Comparison of ENCODE assay signal across 1 cellular context in the genomic region with DNA sequence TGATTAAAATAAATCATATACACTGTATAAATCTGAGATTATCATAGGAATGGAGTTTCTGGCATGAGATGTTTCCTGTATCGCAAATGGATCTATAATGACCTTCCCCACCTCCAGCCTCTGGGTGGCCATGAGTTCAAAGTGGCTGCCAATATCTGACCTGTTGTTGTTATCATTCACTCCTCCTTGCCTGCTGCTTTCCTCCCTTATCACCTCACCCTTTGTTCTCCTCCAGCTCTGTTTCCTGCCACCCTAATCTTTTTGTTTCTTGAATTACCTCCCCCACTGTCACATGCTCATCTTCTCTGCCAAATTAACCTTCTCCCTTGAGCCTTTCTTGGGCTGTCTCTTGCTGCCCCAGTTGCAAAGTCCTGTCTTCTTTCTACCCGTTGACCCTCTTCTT.
TF ChIP-seq lines count a peak whose summit lies in the region.

No MANE protein-coding gene starts in this region.

TF ChIP-seq in K562, 482 proteins besides CTCF, POLR2A, EP300 and RAD21 (continued from another document and continues in another):
- TF ChIP-seq ZNF347 (CRISPR knock-in tag; IDR thresholded peaks at IDR 0.05; ENCODE audit: low read depth) (no peak), ARID1B (IDR thresholded peaks at IDR 0.05) (peak; percentile 96), KLF16 (IDR thresholded peaks at IDR 0.05) (peak; percentile 89), ETV1 (tag; conservative IDR thresholded peaks at IDR 0.05; ENCODE audit: low read depth) (peak; percentile 92), ARNT (IDR thresholded peaks at IDR 0.05) (peak; percentile 45 to 53; a peak in 1 of 4 replicates), HDAC3 (IDR thresholded peaks at IDR 0.05; ENCODE audit: borderline replicate concordance, partially characterized antibody) (peak; percentile 46), POLR2H (tag; IDR thresholded peaks at IDR 0.05; ENCODE audit: low read depth) (peak; percentile 32; the same call in 1 of the 2 replicates), SMARCA4 (IDR thresholded peaks at IDR 0.05) (peak; percentile 95), CREBBP (IDR thresholded peaks at IDR 0.05; ENCODE audit: low read depth, low read length) (no peak), GATAD2A (IDR thresholded peaks at IDR 0.05) (peak; percentile 55; the same call in 1 of the 2 replicates), POLR2B (IDR thresholded peaks at IDR 0.05; ENCODE audit: low read depth, partially characterized antibody) (peak; percentile 55), DPF2 (IDR thresholded peaks at IDR 0.05) (peak; percentile 96), HIVEP1 (CRISPR knock-in tag; IDR thresholded peaks at IDR 0.05) (no peak), BCLAF1 (IDR thresholded peaks at IDR 0.05; ENCODE audit: borderline replicate concordance in 1 of 2, control insufficient read depth in 1 of 2, low read depth in 2 of 2, low read length in 1 of 2) (no peak), PHF21A (IDR thresholded peaks at IDR 0.05; ENCODE audit: borderline replicate concordance, low read depth) (peak; percentile 45; the same call in 1 of the 2 replicates), RERE (CRISPR knock-in tag; IDR thresholded peaks at IDR 0.05; ENCODE audit: borderline replicate concordance) (no peak), NR3C1 (CRISPR knock-in tag; IDR thresholded peaks at IDR 0.05) (no peak), CTBP1 (IDR thresholded peaks at IDR 0.05; ENCODE audit: borderline replicate concordance) (peak; percentile 86), ZKSCAN8 (CRISPR knock-in tag; IDR thresholded peaks at IDR 0.05) (0 out of 2 replicates have a peak, but pooled peaks have one; percentile 39), EP400 (IDR thresholded peaks at IDR 0.05) (peak; percentile 35; the same call in 1 of the 2 replicates), POLR2AphosphoS2 (IDR thresholded peaks at IDR 0.05; ENCODE audit: low read length) (peak; percentile 80; the same call in 1 of the 2 replicates), MEIS2 (IDR thresholded peaks at IDR 0.05; ENCODE audit: partially characterized antibody) (peak; percentile 26), SMARCC2 (IDR thresholded peaks at IDR 0.05; ENCODE audit: low read depth) (peak; percentile 88), SMARCE1 (IDR thresholded peaks at IDR 0.05) (peak; percentile 93), NCOA1 (IDR thresholded peaks at IDR 0.05; ENCODE audit: low read depth) (peak; percentile 88; the same call in 1 of the 2 replicates), OTX1 (CRISPR knock-in tag; IDR thresholded peaks at IDR 0.05) (peak; percentile 65; the same call in 1 of the 2 replicates), ZNF511 (CRISPR knock-in tag; IDR thresholded peaks at IDR 0.05) (no peak), ZBTB2 (IDR thresholded peaks at IDR 0.05) (peak; percentile 87), SUPT5H (IDR thresholded peaks at IDR 0.05) (peak; percentile 51; the same call in 1 of the 2 replicates), NCOA4 (IDR thresholded peaks at IDR 0.05; ENCODE audit: partially characterized antibody) (peak; percentile 70), MTA1 (IDR thresholded peaks at IDR 0.05; ENCODE audit: borderline replicate concordance) (peak; percentile 89), ZBED1 (IDR thresholded peaks at IDR 0.05) (peak; percentile 78; the same call in 1 of the 2 replicates)
- TF ChIP-seq, protein P1, sequence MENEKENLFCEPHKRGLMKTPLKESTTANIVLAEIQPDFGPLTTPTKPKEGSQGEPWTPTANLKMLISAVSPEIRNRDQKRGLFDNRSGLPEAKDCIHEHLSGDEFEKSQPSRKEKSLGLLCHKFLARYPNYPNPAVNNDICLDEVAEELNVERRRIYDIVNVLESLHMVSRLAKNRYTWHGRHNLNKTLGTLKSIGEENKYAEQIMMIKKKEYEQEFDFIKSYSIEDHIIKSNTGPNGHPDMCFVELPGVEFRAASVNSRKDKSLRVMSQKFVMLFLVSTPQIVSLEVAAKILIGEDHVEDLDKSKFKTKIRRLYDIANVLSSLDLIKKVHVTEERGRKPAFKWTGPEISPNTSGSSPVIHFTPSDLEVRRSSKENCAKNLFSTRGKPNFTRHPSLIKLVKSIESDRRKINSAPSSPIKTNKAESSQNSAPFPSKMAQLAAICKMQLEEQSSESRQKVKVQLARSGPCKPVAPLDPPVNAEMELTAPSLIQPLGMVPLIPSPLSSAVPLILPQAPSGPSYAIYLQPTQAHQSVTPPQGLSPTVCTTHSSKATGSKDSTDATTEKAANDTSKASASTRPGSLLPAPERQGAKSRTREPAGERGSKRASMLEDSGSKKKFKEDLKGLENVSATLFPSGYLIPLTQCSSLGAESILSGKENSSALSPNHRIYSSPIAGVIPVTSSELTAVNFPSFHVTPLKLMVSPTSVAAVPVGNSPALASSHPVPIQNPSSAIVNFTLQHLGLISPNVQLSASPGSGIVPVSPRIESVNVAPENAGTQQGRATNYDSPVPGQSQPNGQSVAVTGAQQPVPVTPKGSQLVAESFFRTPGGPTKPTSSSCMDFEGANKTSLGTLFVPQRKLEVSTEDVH (IDR thresholded peaks at IDR 0.05; ENCODE audit: low read depth, partially characterized antibody): no peak
- TF ChIP-seq, protein P2, sequence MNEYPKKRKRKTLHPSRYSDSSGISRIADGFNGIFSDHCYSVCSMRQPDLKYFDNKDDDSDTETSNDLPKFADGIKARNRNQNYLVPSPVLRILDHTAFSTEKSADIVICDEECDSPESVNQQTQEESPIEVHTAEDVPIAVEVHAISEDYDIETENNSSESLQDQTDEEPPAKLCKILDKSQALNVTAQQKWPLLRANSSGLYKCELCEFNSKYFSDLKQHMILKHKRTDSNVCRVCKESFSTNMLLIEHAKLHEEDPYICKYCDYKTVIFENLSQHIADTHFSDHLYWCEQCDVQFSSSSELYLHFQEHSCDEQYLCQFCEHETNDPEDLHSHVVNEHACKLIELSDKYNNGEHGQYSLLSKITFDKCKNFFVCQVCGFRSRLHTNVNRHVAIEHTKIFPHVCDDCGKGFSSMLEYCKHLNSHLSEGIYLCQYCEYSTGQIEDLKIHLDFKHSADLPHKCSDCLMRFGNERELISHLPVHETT (CRISPR knock-in tag; conservative IDR thresholded peaks at IDR 0.05 in 1 of 2, IDR thresholded peaks at IDR 0.05 in 1 of 2): peak in 1 of 2 experiments; percentile 45; a peak in 1 of 4 replicates
- TF ChIP-seq, protein P3, sequence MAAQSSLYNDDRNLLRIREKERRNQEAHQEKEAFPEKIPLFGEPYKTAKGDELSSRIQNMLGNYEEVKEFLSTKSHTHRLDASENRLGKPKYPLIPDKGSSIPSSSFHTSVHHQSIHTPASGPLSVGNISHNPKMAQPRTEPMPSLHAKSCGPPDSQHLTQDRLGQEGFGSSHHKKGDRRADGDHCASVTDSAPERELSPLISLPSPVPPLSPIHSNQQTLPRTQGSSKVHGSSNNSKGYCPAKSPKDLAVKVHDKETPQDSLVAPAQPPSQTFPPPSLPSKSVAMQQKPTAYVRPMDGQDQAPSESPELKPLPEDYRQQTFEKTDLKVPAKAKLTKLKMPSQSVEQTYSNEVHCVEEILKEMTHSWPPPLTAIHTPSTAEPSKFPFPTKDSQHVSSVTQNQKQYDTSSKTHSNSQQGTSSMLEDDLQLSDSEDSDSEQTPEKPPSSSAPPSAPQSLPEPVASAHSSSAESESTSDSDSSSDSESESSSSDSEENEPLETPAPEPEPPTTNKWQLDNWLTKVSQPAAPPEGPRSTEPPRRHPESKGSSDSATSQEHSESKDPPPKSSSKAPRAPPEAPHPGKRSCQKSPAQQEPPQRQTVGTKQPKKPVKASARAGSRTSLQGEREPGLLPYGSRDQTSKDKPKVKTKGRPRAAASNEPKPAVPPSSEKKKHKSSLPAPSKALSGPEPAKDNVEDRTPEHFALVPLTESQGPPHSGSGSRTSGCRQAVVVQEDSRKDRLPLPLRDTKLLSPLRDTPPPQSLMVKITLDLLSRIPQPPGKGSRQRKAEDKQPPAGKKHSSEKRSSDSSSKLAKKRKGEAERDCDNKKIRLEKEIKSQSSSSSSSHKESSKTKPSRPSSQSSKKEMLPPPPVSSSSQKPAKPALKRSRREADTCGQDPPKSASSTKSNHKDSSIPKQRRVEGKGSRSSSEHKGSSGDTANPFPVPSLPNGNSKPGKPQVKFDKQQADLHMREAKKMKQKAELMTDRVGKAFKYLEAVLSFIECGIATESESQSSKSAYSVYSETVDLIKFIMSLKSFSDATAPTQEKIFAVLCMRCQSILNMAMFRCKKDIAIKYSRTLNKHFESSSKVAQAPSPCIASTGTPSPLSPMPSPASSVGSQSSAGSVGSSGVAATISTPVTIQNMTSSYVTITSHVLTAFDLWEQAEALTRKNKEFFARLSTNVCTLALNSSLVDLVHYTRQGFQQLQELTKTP (IDR thresholded peaks at IDR 0.05; ENCODE audit: low read depth in 1 of 2, partially characterized antibody in 2 of 2): peak in 1 of 2 experiments; percentile 31
- TF ChIP-seq, protein P4, sequence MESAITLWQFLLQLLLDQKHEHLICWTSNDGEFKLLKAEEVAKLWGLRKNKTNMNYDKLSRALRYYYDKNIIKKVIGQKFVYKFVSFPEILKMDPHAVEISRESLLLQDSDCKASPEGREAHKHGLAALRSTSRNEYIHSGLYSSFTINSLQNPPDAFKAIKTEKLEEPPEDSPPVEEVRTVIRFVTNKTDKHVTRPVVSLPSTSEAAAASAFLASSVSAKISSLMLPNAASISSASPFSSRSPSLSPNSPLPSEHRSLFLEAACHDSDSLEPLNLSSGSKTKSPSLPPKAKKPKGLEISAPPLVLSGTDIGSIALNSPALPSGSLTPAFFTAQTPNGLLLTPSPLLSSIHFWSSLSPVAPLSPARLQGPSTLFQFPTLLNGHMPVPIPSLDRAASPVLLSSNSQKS (CRISPR knock-in tag; IDR thresholded peaks at IDR 0.05): no peak
